ENCODE assay signal across 17 cellular contexts in the genomic region with DNA sequence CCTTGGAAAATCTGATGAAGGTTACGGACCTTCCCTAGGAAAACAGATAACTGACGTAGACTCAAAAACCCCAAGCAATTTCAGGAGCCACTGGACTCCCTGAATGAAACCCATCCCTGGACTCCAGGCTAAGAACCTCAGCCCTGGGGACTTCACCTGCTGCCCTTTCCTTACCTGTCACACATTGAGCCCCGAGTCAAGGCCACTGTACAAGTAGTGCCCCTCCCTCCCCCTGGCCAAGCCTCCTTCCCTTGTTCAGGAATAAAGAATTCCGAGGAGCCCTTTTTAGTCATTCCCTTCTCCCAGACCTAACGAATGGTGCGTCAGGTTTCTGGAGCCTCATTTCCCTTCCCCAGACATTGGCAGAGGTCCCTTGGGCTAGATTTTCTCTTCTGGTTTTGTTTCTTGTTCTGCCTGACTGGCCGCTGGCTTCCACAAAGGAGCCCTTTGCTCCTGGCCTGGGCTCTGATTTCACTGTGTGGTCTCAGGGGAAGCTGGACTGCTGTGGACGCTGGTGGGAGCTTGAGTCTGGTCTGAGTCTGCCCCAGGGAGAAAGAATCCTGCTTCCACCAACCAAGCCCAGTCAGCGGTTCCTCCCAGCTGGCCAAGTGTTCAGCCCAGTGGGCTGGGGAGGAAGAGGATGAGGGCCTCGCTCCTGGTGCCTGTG. TPM values are rescaled to one million over a fixed set of nuclear protein-coding genes. Genes with fewer than 3 reads are reported as not detected.
A peak's percentile ranks its signal among the peaks of the same experiment; 100 is the strongest.
DNase-seq lines count a peak whose midpoint lies in the region; ATAC-seq, FAIRE-seq and TF ChIP-seq lines count a peak whose summit lies in the region.
"Had no signal": no experiment of that assay in that cellular context is flagged by ENCODE, and none has a peak within 500 bp of the region (broad histone marks: within the 10 kb centered on the region; RNA-seq: fewer than 3 reads in every experiment).

No MANE protein-coding gene starts in this region.

- H3K4me1 ChIP-seq in kidney (ENCODE audit: control insufficient read depth in 1 of 2, insufficient read depth in 1 of 2, low read depth in 1 of 2, low read length in 2 of 2) (peaks cover 26 to 37% of the 10 kb centered on the region in 2 donors), OCI-LY7 (ENCODE audit: insufficient read depth, low read length, poor library complexity, severe bottlenecking) (peaks cover 26% of the 10 kb centered on the region)

- H3K79me2 ChIP-seq in OCI-LY7 (ENCODE audit: insufficient read depth, low read depth, low read length) = no peaks in the 10 kb centered on the region; the same call in 1 of the 2 replicates

- TF ChIP-seq CTCF in kidney (IDR thresholded peaks at IDR 0.05; ENCODE audit: borderline replicate concordance, extremely low read depth, insufficient read depth) (no peak), OCI-LY7 (conservative IDR thresholded peaks at IDR 0.05; ENCODE audit: low read length) (no peak)

- H3K36me3 ChIP-seq in kidney (ENCODE audit: control insufficient read depth in 1 of 2, insufficient read depth in 2 of 2, low read length in 2 of 2) (no peaks in the 10 kb centered on the region), OCI-LY7 (ENCODE audit: insufficient read depth, low read length) (peaks cover 10% of the 10 kb centered on the region)

- POLR2A ChIA-PET in OCI-LY7 (lab: Charles Lee) = no interaction called here

- no peaks in the 10 kb centered on the region for H4K20me1 ChIP-seq in OCI-LY7 (ENCODE audit: insufficient read depth, low read length)

- peak; percentile 13 for DNase-seq in activated CD4-positive, CD25-positive, alpha-beta regulatory T cell treated with anti-CD3 and anti-CD28 coated beads, Interleukin-2, amount 50 U/mL, for 72 hours
- DNase-seq in RCC 7860 (ENCODE audit: low spot score) (peak; percentile 89), kidney (peak; percentile 49), pons (ENCODE audit: low spot score) (peak; percentile 54), OCI-LY7 (ENCODE audit: low spot score) (no peak), HuH-7 (ENCODE audit: low spot score) (no peak), urothelium cell line (ENCODE audit: low spot score) (no peak)
- DNase-seq: 8988T; body of pancreas; effector CD8-positive, alpha-beta T cell; GF-D8; islet precursor cell; NCI-H2081 had no signal

- ATAC-seq in activated CD4-positive, CD25-positive, alpha-beta regulatory T cell treated with anti-CD3 and anti-CD28 coated beads, Interleukin-2, amount 50 U/mL, for 24 hours = no peak
- ATAC-seq: body of pancreas had no signal

- CTCF ChIA-PET in OCI-LY7 (lab: Charles Lee; ENCODE audit: unreplicated experiment) = interaction anchor here (0.5 to 0.9 kb wide), 2 partner anchors 54 to 94 kb away, joined by 3 read pairs; no protein-coding TSS in a partner anchor

- FAIRE-seq in RCC 7860 (lab: Jason Lieb, UNC) = peak; percentile 97
- no peak for FAIRE-seq in kidney (lab: Jason Lieb, UNC)
- no peak for FAIRE-seq in urothelium cell line (lab: Jason Lieb, UNC)
- FAIRE-seq: frontal cortex had no signal

- peak overlapping the region in 1 of 2 donors; percentile 51 for H3K9ac ChIP-seq in kidney (ENCODE audit: low read length in 2 of 2)

- no peaks in the 10 kb centered on the region for H3K9me2 ChIP-seq in OCI-LY7 (ENCODE audit: insufficient read depth, low read length)

- no peak overlapping the region for H3K4me2 ChIP-seq in OCI-LY7 (ENCODE audit: low read length)

- H3K9me3 ChIP-seq in kidney (ENCODE audit: control insufficient read depth in 1 of 2, low read length in 2 of 2) = no peaks in the 10 kb centered on the region
- H3K9me3 ChIP-seq in OCI-LY7 (ENCODE audit: low read length) = no peaks in the 10 kb centered on the region
- H3K9me3 ChIP-seq: body of pancreas had no signal

- H3K27ac ChIP-seq in kidney (ENCODE audit: low read depth in 2 of 2, low read length in 2 of 2) = peak overlapping the region; percentile 18 to 75
- no peak overlapping the region for H3K27ac ChIP-seq in OCI-LY7 (ENCODE audit: low read depth, low read length, poor library complexity, severe bottlenecking)
- H3K27ac ChIP-seq: body of pancreas had no signal

- intact Hi-C loops in kidney (cut with DNase I) (no loop called here), OCI-LY7 (cut with micrococcal nuclease; ENCODE audit: unreplicated experiment) (no loop called here)

- no peak overlapping the region for H2AFZ ChIP-seq in OCI-LY7 (ENCODE audit: low read length)

- no TSS peak for BruUV-seq in OCI-LY7 (replicated peaks; lab: Mats Ljungman, UMichigan)

- H3K4me3 ChIP-seq in kidney (ENCODE audit: low read length in 2 of 2) (no peak overlapping the region), OCI-LY7 (ENCODE audit: low read depth, low read length, poor library complexity, severe bottlenecking) (no peak overlapping the region)
- H3K4me3 ChIP-seq: body of pancreas had no signal

RNA-seq across cellular contexts. Expression of gene ZNF775, which starts 31.7 kb away (rescaled TPM):
- 3.7 TPM for total RNA-seq in kidney
- polyA plus RNA-seq in kidney (ENCODE audit: insufficient read depth, low read depth, low replicate concordance) = 5.2 TPM
- total RNA-seq in OCI-LY7 (2014; rRNA removed; shearing (Covaris generic)) = 4.7 and 5.5 TPM in 2 replicates
- total RNA-seq in OCI-LY7 (2022) = 6.5 and 7.7 TPM in 2 replicates

RNA-seq across cellular contexts. Expression of gene GIMAP8, which starts 39.6 kb away (rescaled TPM):
- total RNA-seq in kidney (24.3 TPM), OCI-LY7 (2022) (not detected in 2 replicates)
- 10.2 TPM for polyA plus RNA-seq in kidney (ENCODE audit: insufficient read depth, low read depth, low replicate concordance)
- not detected in 2 replicates for total RNA-seq in OCI-LY7 (2014; rRNA removed; shearing (Covaris generic))
- total RNA-seq: SK-MEL-5 had no signal
- polyA plus RNA-seq: neural cell had no signal

RNA-seq across cellular contexts. Expression of gene REPIN1, which starts 42.2 kb away (rescaled TPM):
- total RNA-seq in kidney = 95.8 TPM
- 53.7 TPM for polyA plus RNA-seq in kidney (ENCODE audit: insufficient read depth, low read depth, low replicate concordance)
- total RNA-seq in OCI-LY7 (2014; rRNA removed; shearing (Covaris generic)) = 36.9 and 46.2 TPM in 2 replicates
- 19.0 and 21.7 TPM in 2 replicates for total RNA-seq in OCI-LY7 (2022)

Comparison
In these comparisons a context has a peak if more than half of its experiments do, and no peak if none do; other contexts are left out.
1. DNase-seq: peak in activated CD4-positive, CD25-positive, alpha-beta regulatory T cell treated with anti-CD3 and anti-CD28 coated beads, Interleukin-2, amount 50 U/mL, for 72 hours (single experiment), RCC 7860 (single experiment), kidney (single experiment) and pons (single experiment); none in OCI-LY7 (single experiment), HuH-7 (single experiment) and urothelium cell line (single experiment).
2. RNA of gene GIMAP8, which starts 39.6 kb away (total RNA-seq): 24.3 TPM in kidney (single experiment); not detected in OCI-LY7; every median in the first group is over 10 times any median in the second.